In genomic region chr7:39819514-39819913, GRCh38 we compare ENCODE assay signal across 29 cellular contexts.
"Had no signal": no experiment of that assay in that cellular context is flagged by ENCODE, and none has a peak within 500 bp of the region (broad histone marks: within the 10 kb centered on the region; RNA-seq: fewer than 3 reads in every experiment).

No MANE protein-coding gene starts in this region.

- H3K4me3 Mint-ChIP-seq: stimulated activated effector memory CD8-positive, alpha-beta T cell treated with anti-CD3 and anti-CD28 coated beads, Interleukin-12 subunit alpha, Interleukin-12 subunit beta, amount 100 ng/mL, for 72 hours; stimulated activated memory B cell treated with anti-CD40 and anti-IgM and Interleukin-4, amounts not matched to agents 10 μg/mL and 1 μg/mL and 100 μg/mL, for 72 hours; stimulated activated naive B cell treated with anti-CD40 and anti-IgM and Interleukin-4, amounts not matched to agents 10 μg/mL and 1 μg/mL and 100 μg/mL, for 72 hours; stimulated activated naive CD8-positive, alpha-beta T cell treated with anti-CD3 and anti-CD28 coated beads, Interleukin-15, amount 100 ng/mL, for 72 hours; stimulated activated naive CD8-positive, alpha-beta T cell treated with anti-CD3 and anti-CD28 coated beads, Interleukin-15, Interleukin-2, amounts not matched to agents 100 ng/mL and 50 ng/mL, for 24 hours; type B pancreatic cell had no signal

- H3K27ac ChIP-seq: stomach, suprapubic skin, testis, thoracic aorta, thyroid gland, tibial artery, tibial nerve, transverse colon, upper lobe of left lung, upper lobe of right lung, uterus, vagina had no signal

- H3K4me1 Mint-ChIP-seq: stimulated activated effector memory CD8-positive, alpha-beta T cell treated with anti-CD3 and anti-CD28 coated beads, Interleukin-12 subunit alpha, Interleukin-12 subunit beta, amount 100 ng/mL, for 72 hours; stimulated activated memory B cell treated with anti-CD40 and anti-IgM and Interleukin-4, amounts not matched to agents 10 μg/mL and 1 μg/mL and 100 μg/mL, for 72 hours; stimulated activated naive B cell treated with anti-CD40 and anti-IgM and Interleukin-4, amounts not matched to agents 10 μg/mL and 1 μg/mL and 100 μg/mL, for 72 hours; stimulated activated naive CD8-positive, alpha-beta T cell treated with anti-CD3 and anti-CD28 coated beads, Interleukin-15, amount 100 ng/mL, for 72 hours had no signal

- H3K4me3 ChIP-seq: stomach, suprapubic skin, testis, thoracic aorta, thyroid gland, tibial artery, tibial nerve, transverse colon, upper lobe of left lung, upper lobe of right lung, uterus, vagina had no signal

- DNase-seq: stimulated activated CD4-positive, alpha-beta T cell treated with anti-CD3 and anti-CD28 coated beads, Interleukin-2, amount 100 ng/mL, for 48 hours; stimulated activated CD4-positive, alpha-beta T cell treated with anti-CD3 and anti-CD28 coated beads, Interleukin-4, amount 100 ng/mL, for 1 hour; stimulated activated CD4-positive, alpha-beta T cell treated with anti-CD3 and anti-CD28 coated beads, Interleukin-4, amount 100 ng/mL, for 24 hours; stimulated activated CD4-positive, alpha-beta T cell treated with anti-CD3 and anti-CD28 coated beads, Interleukin-4, amount 100 ng/mL, for 4 hours; stimulated activated CD8-positive, alpha-beta memory T cell treated with anti-CD3 and anti-CD28 coated beads, Interleukin-4, amount 100 ng/mL, for 48 hours; stimulated activated naive B cell treated with anti-CD40 and anti-IgM and Interleukin-4, amounts not matched to agents 10 μg/mL and 1 μg/mL and 100 μg/mL, for 72 hours; stimulated activated naive CD4-positive, alpha-beta T cell; stimulated activated naive CD4-positive, alpha-beta T cell treated with Interleukin-2 at 50 U/mL for 16 hours; stimulated activated naive CD8-positive, alpha-beta T cell treated with anti-CD3 and anti-CD28 coated beads, Interleukin-15, amount 100 ng/mL, for 72 hours; stimulated activated naive CD8-positive, alpha-beta T cell treated with anti-CD3 and anti-CD28 coated beads, Interleukin-15, Interleukin-2, amounts not matched to agents 100 U/mL and 50 U/mL, for 24 hours; stomach; substantia nigra; testis; thyroid gland; tibial artery; transverse colon; trophoblast cell; upper lobe of left lung; upper lobe of right lung; uterus had no signal

- H3K36me3 Mint-ChIP-seq: stimulated activated effector memory CD8-positive, alpha-beta T cell treated with anti-CD3 and anti-CD28 coated beads, Interleukin-12 subunit alpha, Interleukin-12 subunit beta, amount 100 ng/mL, for 72 hours; stimulated activated memory B cell treated with anti-CD40 and anti-IgM and Interleukin-4, amounts not matched to agents 10 μg/mL and 1 μg/mL and 100 μg/mL, for 72 hours; stimulated activated naive B cell treated with anti-CD40 and anti-IgM and Interleukin-4, amounts not matched to agents 10 μg/mL and 1 μg/mL and 100 μg/mL, for 72 hours; type B pancreatic cell had no signal

- ATAC-seq: stimulated activated effector memory CD8-positive, alpha-beta T cell treated with anti-CD3 and anti-CD28 coated beads, Interleukin-12 subunit alpha, Interleukin-12 subunit beta, amount 100 ng/mL, for 72 hours; stimulated activated memory B cell treated with anti-CD40 and anti-IgM and Interleukin-4, amounts not matched to agents 10 μg/mL and 1 μg/mL and 100 μg/mL, for 72 hours; stimulated activated naive B cell treated with anti-CD40 and anti-IgM and Interleukin-4, amounts not matched to agents 10 μg/mL and 1 μg/mL and 100 μg/mL, for 72 hours; stimulated activated naive CD8-positive, alpha-beta T cell treated with anti-CD3 and anti-CD28 coated beads, Interleukin-15, amount 100 ng/mL, for 72 hours; stimulated activated naive CD8-positive, alpha-beta T cell treated with anti-CD3 and anti-CD28 coated beads, Interleukin-15, Interleukin-2, amounts not matched to agents 100 U/mL and 50 U/mL, for 24 hours; upper lobe of right lung had no signal

- H3K9me3 Mint-ChIP-seq: stimulated activated effector memory CD8-positive, alpha-beta T cell treated with anti-CD3 and anti-CD28 coated beads, Interleukin-12 subunit alpha, Interleukin-12 subunit beta, amount 100 ng/mL, for 72 hours; stimulated activated memory B cell treated with anti-CD40 and anti-IgM and Interleukin-4, amounts not matched to agents 10 μg/mL and 1 μg/mL and 100 μg/mL, for 72 hours; stimulated activated naive B cell treated with anti-CD40 and anti-IgM and Interleukin-4, amounts not matched to agents 10 μg/mL and 1 μg/mL and 100 μg/mL, for 72 hours; stimulated activated naive CD8-positive, alpha-beta T cell treated with anti-CD3 and anti-CD28 coated beads, Interleukin-15, amount 100 ng/mL, for 72 hours; stimulated activated naive CD8-positive, alpha-beta T cell treated with anti-CD3 and anti-CD28 coated beads, Interleukin-15, Interleukin-2, amounts not matched to agents 100 ng/mL and 50 ng/mL, for 24 hours; type B pancreatic cell had no signal

- H3K27ac Mint-ChIP-seq: stimulated activated effector memory CD8-positive, alpha-beta T cell treated with anti-CD3 and anti-CD28 coated beads, Interleukin-12 subunit alpha, Interleukin-12 subunit beta, amount 100 ng/mL, for 72 hours; stimulated activated memory B cell treated with anti-CD40 and anti-IgM and Interleukin-4, amounts not matched to agents 10 μg/mL and 1 μg/mL and 100 μg/mL, for 72 hours; stimulated activated naive B cell treated with anti-CD40 and anti-IgM and Interleukin-4, amounts not matched to agents 10 μg/mL and 1 μg/mL and 100 μg/mL, for 72 hours; stimulated activated naive CD8-positive, alpha-beta T cell treated with anti-CD3 and anti-CD28 coated beads, Interleukin-15, amount 100 ng/mL, for 72 hours; stimulated activated naive CD8-positive, alpha-beta T cell treated with anti-CD3 and anti-CD28 coated beads, Interleukin-15, Interleukin-2, amounts not matched to agents 100 ng/mL and 50 ng/mL, for 24 hours; type B pancreatic cell had no signal

- FAIRE-seq: urothelium cell line had no signal

- H3K9me3 ChIP-seq: stomach, suprapubic skin, testis, thoracic aorta, thyroid gland, tibial artery, tibial nerve, transverse colon, upper lobe of left lung, upper lobe of right lung, uterus, vagina had no signal

- H3K27me3 ChIP-seq: testis, thyroid gland, upper lobe of left lung, uterus, vagina had no signal

- H3K36me3 ChIP-seq: stomach, suprapubic skin, thoracic aorta, thyroid gland, tibial artery, tibial nerve, transverse colon, upper lobe of left lung, upper lobe of right lung, uterus, vagina had no signal

- H3K4me1 ChIP-seq: stomach, suprapubic skin, testis, tibial artery, tibial nerve, transverse colon, upper lobe of right lung, uterus, vagina had no signal
